ENCODE assay signal across 8 cellular contexts in the genomic region with DNA sequence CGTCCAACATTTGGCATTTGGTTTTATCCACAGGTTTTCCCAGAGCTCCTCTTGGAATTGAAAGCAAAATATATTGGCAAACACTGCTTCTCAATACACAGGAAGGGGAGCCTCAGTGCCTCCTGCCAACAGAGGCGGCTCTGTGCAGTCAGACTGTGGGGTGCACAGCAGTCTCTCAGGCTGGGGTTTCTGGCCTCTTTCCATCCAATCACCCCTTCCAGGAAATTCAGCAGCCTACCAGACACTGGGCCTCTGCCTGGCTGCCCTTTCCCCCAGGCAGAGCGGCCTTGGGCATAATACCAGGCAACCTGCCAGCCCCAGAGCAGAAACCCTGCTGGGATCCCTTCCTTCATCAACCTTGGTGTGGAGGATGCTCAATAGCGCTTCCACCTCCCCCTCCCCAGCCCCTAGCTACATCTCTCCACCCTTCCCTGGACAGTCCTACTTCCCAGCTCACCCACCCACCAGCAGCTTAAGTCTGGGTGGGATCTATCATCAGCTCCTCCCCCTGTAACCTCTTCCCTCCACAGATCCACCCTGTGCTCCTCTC. TPM values are rescaled to one million over a fixed set of nuclear protein-coding genes. Genes with fewer than 3 reads are reported as not detected.
DNase-seq lines count a peak whose midpoint lies in the region; ATAC-seq and TF ChIP-seq lines count a peak whose summit lies in the region.

No MANE protein-coding gene starts in this region.

- POLR2A ChIA-PET in CD8-positive, alpha-beta memory T cell (lab: Charles Lee) = no interaction called here

- CTCF ChIA-PET in CD8-positive, alpha-beta memory T cell (lab: Charles Lee) = no interaction called here

- intact Hi-C loops in uterus (cut with DNase I; ENCODE audit: low total_unique reads) = no loop called here

- peaks cover 0 to 8% of the 10 kb centered on the region in 2 donors for H3K4me1 ChIP-seq in uterus
- no peaks in the 10 kb centered on the region for H3K4me1 ChIP-seq in CD8-positive, alpha-beta memory T cell (ENCODE audit: insufficient read depth, low read length)

- H3K27ac ChIP-seq in uterus = peak overlapping the region; percentile 63 to 67
- no peak overlapping the region for H3K27ac ChIP-seq in CD8-positive, alpha-beta memory T cell (ENCODE audit: low read depth, low read length)

- H3K27me3 Mint-ChIP-seq in CD8-positive, alpha-beta memory T cell = peaks cover 0 to 2% of the 10 kb centered on the region in 2 donors

- no peak for TF ChIP-seq CTCF in AG10803 (conservative IDR thresholded peaks at IDR 0.05; ENCODE audit: low read length)
- TF ChIP-seq CTCF in uterus (IDR thresholded peaks at IDR 0.05) = no peak

- H3K9me3 ChIP-seq in uterus = no peaks in the 10 kb centered on the region
- no peaks in the 10 kb centered on the region for H3K9me3 ChIP-seq in CD8-positive, alpha-beta memory T cell (ENCODE audit: low read length)

- peaks cover 8 to 12% (median 9%) of the 10 kb centered on the region in 3 donors for H3K4me1 Mint-ChIP-seq in CD8-positive, alpha-beta memory T cell

- H3K36me3 ChIP-seq in uterus = no peaks in the 10 kb centered on the region
- peaks cover 26% of the 10 kb centered on the region for H3K36me3 ChIP-seq in CD8-positive, alpha-beta memory T cell (ENCODE audit: insufficient read depth, low read length)

- peaks cover 0 to 78% (median 7%) of the 10 kb centered on the region in 3 donors for H3K36me3 Mint-ChIP-seq in CD8-positive, alpha-beta memory T cell

- peak overlapping the region in 3 of 8 donors; percentile 42 to 88 (median 63) for H3K27ac Mint-ChIP-seq in CD8-positive, alpha-beta memory T cell

- H3K9me3 Mint-ChIP-seq in CD8-positive, alpha-beta memory T cell = no peaks in the 10 kb centered on the region

- no peak overlapping the region for H3K4me3 ChIP-seq in AG10803 (ENCODE audit: low read length)
- no peak overlapping the region for H3K4me3 ChIP-seq in uterus
- H3K4me3 ChIP-seq in CD8-positive, alpha-beta memory T cell (ENCODE audit: low read length) = no peak overlapping the region

- ATAC-seq in GM21717 (IDR thresholded peaks at IDR 0.05; ENCODE audit: unreplicated experiment) = no peak
- no peak for ATAC-seq in GM21529 (IDR thresholded peaks at IDR 0.05; ENCODE audit: unreplicated experiment)

- H3K4me3 Mint-ChIP-seq in CD8-positive, alpha-beta memory T cell = no peak overlapping the region

- no peaks in the 10 kb centered on the region for H3K27me3 ChIP-seq in uterus
- H3K27me3 ChIP-seq in CD8-positive, alpha-beta memory T cell (ENCODE audit: insufficient read depth, low read length, poor library complexity, severe bottlenecking) = no peaks in the 10 kb centered on the region

- DNase-seq in AG10803 (ENCODE audit: low read depth) (peak; percentile 18), NCI-H1092 treated with DMSO at 0.1 percent for 48 hours (lab: John Stamatoyannopoulos, UW) (peak; percentile 98), cerebellum (ENCODE audit: low spot score) (peak; percentile 69), midbrain (lab: John Stamatoyannopoulos, UW) (peak; percentile 84), uterus (peak in 1 of 2 donors; percentile 36)
- no peak for DNase-seq in CD8-positive, alpha-beta memory T cell

- no peak for TF ChIP-seq POLR2A in uterus (IDR thresholded peaks at IDR 0.05)

RNA-seq across cellular contexts. Expression of a gene that starts 17.8 kb away (rescaled TPM):
- total RNA-seq in cerebellum = not detected
- under 1 TPM in 1 of 4 donors, not detected in 3; 0.41 TPM for total RNA-seq in uterus
- under 1 TPM; 0.29 to 0.79 TPM for total RNA-seq in CD8-positive, alpha-beta memory T cell
- polyA plus RNA-seq in CD8-positive, alpha-beta memory T cell = not detected

RNA-seq across cellular contexts. Expression of a gene that starts 40.5 kb away (rescaled TPM):
- 55.3 TPM for total RNA-seq in cerebellum
- total RNA-seq in uterus = 100 to 1,000 TPM in 1 of 4 donors, 10 to 100 TPM in 3; 43.8 to 161 (median 96.2) TPM
- 100 to 1,000 TPM; 200 to 219 TPM for total RNA-seq in CD8-positive, alpha-beta memory T cell
- polyA plus RNA-seq in CD8-positive, alpha-beta memory T cell = 118 TPM

RNA-seq across cellular contexts. Expression of a gene that starts 58.4 kb away (rescaled TPM):
- total RNA-seq in cerebellum (10.7 TPM), uterus (10 to 100 TPM; 30.9 to 79.2 (median 64.2) TPM)
- 10 to 100 TPM; 20.2 to 23.4 TPM for total RNA-seq in CD8-positive, alpha-beta memory T cell
- 39.4 TPM for polyA plus RNA-seq in CD8-positive, alpha-beta memory T cell

Comparison
In these comparisons a context has a peak if more than half of its experiments do, and no peak if none do; other contexts are left out.
1. DNase-seq: peak in AG10803 (single experiment), NCI-H1092 treated with DMSO at 0.1 percent for 48 hours (single experiment), cerebellum (single experiment) and midbrain (single experiment); none in CD8-positive, alpha-beta memory T cell (0 of 5).